Comparison of ENCODE assay signal across 8 cellular contexts in genomic region chr2:8677646-8678592, GRCh38. TPM values are rescaled to one million over a fixed set of nuclear protein-coding genes. Genes with fewer than 3 reads are reported as not detected.
A peak's percentile ranks its signal among the peaks of the same experiment; 100 is the strongest.
DNase-seq lines count a peak whose midpoint lies in the region; ATAC-seq and TF ChIP-seq lines count a peak whose summit lies in the region.

No MANE protein-coding gene starts in this region.

- no peak for TF ChIP-seq POLR2A in esophagus muscularis mucosa (IDR thresholded peaks at IDR 0.05; ENCODE audit: low read depth)

- DNase-seq in stimulated activated CD4-positive, alpha-beta T cell treated with anti-CD3 and anti-CD28 coated beads, Interleukin-15, amount 100 ng/mL, for 24 hours, result peak; percentile 53
- no peak for DNase-seq in stimulated activated CD4-positive, alpha-beta T cell treated with anti-CD3 and anti-CD28 coated beads, Interleukin-4, amount 100 ng/mL, for 1 hour
- DNase-seq in NCI-H345 (lab: John Stamatoyannopoulos, UW) (peak; percentile 80), esophagus muscularis mucosa (ENCODE audit: extremely low spot score) (no peak), upper lobe of right lung (peak; percentile 75)
- peak; percentile 58 for DNase-seq in activated CD4-positive, alpha-beta memory T cell treated with anti-CD3 and anti-CD28 coated beads for 36 hours

- CTCF ChIA-PET in activated CD4-positive, alpha-beta memory T cell treated with anti-CD3 and anti-CD28 coated beads for 36 hours (lab: Charles Lee), result interaction anchor here (0.8 to 5.1 kb wide), 3 partner anchors 134 to 1006 kb away, joined by 3 to 38 read pairs (median 4); no protein-coding TSS in a partner anchor

- ATAC-seq in upper lobe of right lung (peak; percentile 0), HG02938 (IDR thresholded peaks at IDR 0.05; ENCODE audit: unreplicated experiment) (no peak)

- H3K4me1 Mint-ChIP-seq in activated CD4-positive, alpha-beta memory T cell treated with anti-CD3 and anti-CD28 coated beads for 36 hours (ENCODE audit: low read depth), result peaks cover 30% of the 10 kb centered on the region

- no peak for TF ChIP-seq EP300 in esophagus muscularis mucosa (IDR thresholded peaks at IDR 0.05)

- H3K4me3 Mint-ChIP-seq in activated CD4-positive, alpha-beta memory T cell treated with anti-CD3 and anti-CD28 coated beads for 36 hours, result peak overlapping the region; percentile 77

- H3K4me3 ChIP-seq in esophagus muscularis mucosa (peak overlapping the region; percentile 72 to 86 (median 73)), mucosa of rectum (ENCODE audit: low read length in 2 of 2) (peak overlapping the region; percentile 62 to 67), upper lobe of right lung (peak overlapping the region; percentile 63)

- POLR2A ChIA-PET in activated CD4-positive, alpha-beta memory T cell treated with anti-CD3 and anti-CD28 coated beads for 36 hours (lab: Charles Lee), result interaction anchor here (4.6 to 6.5 kb wide), 3 partner anchors 134 to 196 kb away, joined by 33 to 124 read pairs (median 55); no protein-coding TSS in a partner anchor

- peaks cover 23% of the 10 kb centered on the region for H3K36me3 Mint-ChIP-seq in activated CD4-positive, alpha-beta memory T cell treated with anti-CD3 and anti-CD28 coated beads for 36 hours

- no peaks in the 10 kb centered on the region for H3K27me3 ChIP-seq in esophagus muscularis mucosa
- H3K27me3 ChIP-seq in mucosa of rectum (ENCODE audit: control insufficient read depth in 2 of 2, insufficient read depth in 2 of 2, low read length in 2 of 2), result peaks cover 0 to 3% of the 10 kb centered on the region in 2 donors
- H3K27me3 ChIP-seq in upper lobe of right lung, result no peaks in the 10 kb centered on the region

- H3K27ac ChIP-seq in esophagus muscularis mucosa (replicated peaks in 1 of 4), result peak overlapping the region; percentile 98 to 99 (median 98)
- H3K27ac ChIP-seq in mucosa of rectum (ENCODE audit: low read depth in 2 of 2, low read length in 2 of 2), result peak overlapping the region; percentile 90 to 99
- peak overlapping the region; percentile 98 for H3K27ac ChIP-seq in upper lobe of right lung

- intact Hi-C loops in activated CD4-positive, alpha-beta memory T cell treated with anti-CD3 and anti-CD28 coated beads for 36 hours (cut with micrococcal nuclease), result loop anchor here (10.0 kb wide), 1 partner anchor 1763 kb away; the partner anchor contains the start of gene RNF144A
- intact Hi-C loops in esophagus muscularis mucosa (cut with DNase I), result no loop called here
- intact Hi-C loops in upper lobe of right lung (cut with DNase I), result no loop called here

- WGBS in esophagus muscularis mucosa, result under 1% methylated on average over 32 of the region's 41 CpGs

- H3K36me3 ChIP-seq in esophagus muscularis mucosa, result no peaks in the 10 kb centered on the region
- H3K36me3 ChIP-seq in mucosa of rectum (ENCODE audit: control insufficient read depth in 2 of 2, insufficient read depth in 2 of 2, low read length in 2 of 2), result no peaks in the 10 kb centered on the region
- no peaks in the 10 kb centered on the region for H3K36me3 ChIP-seq in upper lobe of right lung

- H3K9me3 ChIP-seq in esophagus muscularis mucosa (peaks cover 0 to 15% (median 5%) of the 10 kb centered on the region in 4 donors), mucosa of rectum (ENCODE audit: control insufficient read depth in 2 of 2, low read length in 2 of 2) (peaks cover 0 to 6% of the 10 kb centered on the region in 2 donors), upper lobe of right lung (peaks cover 3% of the 10 kb centered on the region)

- H3K27me3 Mint-ChIP-seq in activated CD4-positive, alpha-beta memory T cell treated with anti-CD3 and anti-CD28 coated beads for 36 hours, result peaks cover 43% of the 10 kb centered on the region

- no peak for TF ChIP-seq CTCF in esophagus muscularis mucosa (IDR thresholded peaks at IDR 0.05)
- no peak for TF ChIP-seq CTCF in upper lobe of right lung (IDR thresholded peaks at IDR 0.05)

- peak overlapping the region; percentile 70 to 79 for H3K9ac ChIP-seq in mucosa of rectum (ENCODE audit: low read depth in 1 of 2, low read length in 2 of 2)

- H3K9me3 Mint-ChIP-seq in activated CD4-positive, alpha-beta memory T cell treated with anti-CD3 and anti-CD28 coated beads for 36 hours, result peaks cover 27% of the 10 kb centered on the region

- H3K27ac Mint-ChIP-seq in activated CD4-positive, alpha-beta memory T cell treated with anti-CD3 and anti-CD28 coated beads for 36 hours, result peak overlapping the region; percentile 33

- peaks cover 38 to 59% (median 52%) of the 10 kb centered on the region in 4 donors for H3K4me1 ChIP-seq in esophagus muscularis mucosa
- peaks cover 9 to 25% of the 10 kb centered on the region in 2 donors for H3K4me1 ChIP-seq in mucosa of rectum (ENCODE audit: control insufficient read depth in 2 of 2, insufficient read depth in 2 of 2, low read length in 2 of 2)
- peaks cover 37% of the 10 kb centered on the region for H3K4me1 ChIP-seq in upper lobe of right lung

RNA-seq across cellular contexts. Expression of gene ID2, which starts 3.9 kb away (rescaled TPM):
- total RNA-seq in activated CD4-positive, alpha-beta memory T cell treated with anti-CD3 and anti-CD28 coated beads for 36 hours, result 100 to 1,000 TPM; 182 to 193 TPM
- total RNA-seq in esophagus muscularis mucosa (100 to 1,000 TPM; 149 to 254 (median 187) TPM), upper lobe of right lung (99.5 TPM)

Comparison
In these comparisons a context has a peak if more than half of its experiments do, and no peak if none do; other contexts are left out.
1. DNase-seq: peak in stimulated activated CD4-positive, alpha-beta T cell treated with anti-CD3 and anti-CD28 coated beads, Interleukin-15, amount 100 ng/mL, for 24 hours (single experiment), NCI-H345 (single experiment), activated CD4-positive, alpha-beta memory T cell treated with anti-CD3 and anti-CD28 coated beads for 36 hours (single experiment) and upper lobe of right lung (single experiment); none in stimulated activated CD4-positive, alpha-beta T cell treated with anti-CD3 and anti-CD28 coated beads, Interleukin-4, amount 100 ng/mL, for 1 hour (single experiment) and esophagus muscularis mucosa (single experiment).
2. Peak in every context shown above with its lines, with median percentiles within 50 percentile points of each other: H3K27ac ChIP-seq and H3K4me3 ChIP-seq.